25 cellular contexts compared by ENCODE assay signal in the genomic region with DNA sequence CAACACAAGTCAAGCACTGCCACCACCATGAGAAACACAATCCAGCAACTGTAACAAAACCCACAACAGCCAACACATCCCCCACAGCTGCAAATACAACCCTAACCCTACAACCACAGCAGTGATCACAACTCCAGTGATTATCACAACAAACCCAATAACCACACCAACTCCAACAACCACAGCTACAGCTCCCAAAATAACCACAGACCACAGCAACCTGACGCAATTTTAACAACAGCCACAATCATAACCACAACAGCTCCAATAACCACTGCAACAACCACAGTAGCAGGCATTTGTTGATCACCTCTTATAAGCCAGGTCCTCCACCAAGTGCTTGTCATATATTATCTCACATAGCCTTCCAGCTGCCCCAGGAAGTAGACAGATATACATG. TPM values are rescaled to one million over a fixed set of nuclear protein-coding genes. Genes with fewer than 3 reads are reported as not detected.
A peak's percentile ranks its signal among the peaks of the same experiment; 100 is the strongest.
DNase-seq lines count a peak whose midpoint lies in the region; ATAC-seq and TF ChIP-seq lines count a peak whose summit lies in the region.
"Had no signal": no experiment of that assay in that cellular context is flagged by ENCODE, and none has a peak within 500 bp of the region (broad histone marks: within the 10 kb centered on the region; RNA-seq: fewer than 3 reads in every experiment).

No MANE protein-coding gene starts in this region.

- H3K27me3 Mint-ChIP-seq in activated T-cell treated with anti-CD3 and anti-CD28 coated beads, Interleukin-2, amount 50 U/mL, for 24 hours, result peaks cover 37% of the 10 kb centered on the region
- peaks cover 45% of the 10 kb centered on the region for H3K27me3 Mint-ChIP-seq in activated T-cell treated with anti-CD3 and anti-CD28 coated beads, Interleukin-2, amount 50 U/mL, for 72 hours (ENCODE audit: low read depth)

- 30% methylated on average over 1 of the region's 1 CpG for WGBS in right lobe of liver (ENCODE audit: insufficient coverage, low coverage, low lambda C conversion rate, missing lambda C conversion rate)

- H3K4me1 Mint-ChIP-seq in activated T-cell treated with anti-CD3 and anti-CD28 coated beads, Interleukin-2, amount 50 U/mL, for 24 hours (ENCODE audit: low read depth), result peaks cover 5% of the 10 kb centered on the region
- H3K4me1 Mint-ChIP-seq in activated T-cell treated with anti-CD3 and anti-CD28 coated beads, Interleukin-2, amount 50 U/mL, for 72 hours (ENCODE audit: low read depth), result no peaks in the 10 kb centered on the region
- H3K4me1 Mint-ChIP-seq: CD4-positive, CD25-positive, alpha-beta regulatory T cell had no signal

- no peaks in the 10 kb centered on the region for H3K9me3 ChIP-seq in right lobe of liver

- no peak for TF ChIP-seq CTCF in NB4 (IDR thresholded peaks at IDR 0.05; ENCODE audit: low read depth, low read length)
- no peak for TF ChIP-seq CTCF in right lobe of liver (IDR thresholded peaks at IDR 0.05)

- H3K27ac ChIP-seq in right lobe of liver, result no peak overlapping the region
- H3K27ac ChIP-seq: HL-60 had no signal

- no peaks in the 10 kb centered on the region for H3K27me3 ChIP-seq in right lobe of liver

- H3K36me3 Mint-ChIP-seq in activated T-cell treated with anti-CD3 and anti-CD28 coated beads, Interleukin-2, amount 50 U/mL, for 24 hours (ENCODE audit: low read depth), result no peaks in the 10 kb centered on the region
- H3K36me3 Mint-ChIP-seq in activated T-cell treated with anti-CD3 and anti-CD28 coated beads, Interleukin-2, amount 50 U/mL, for 72 hours (ENCODE audit: insufficient read depth in 2 of 2), result peaks cover 0 to 6% of the 10 kb centered on the region in 2 donors
- H3K36me3 Mint-ChIP-seq: CD4-positive, CD25-positive, alpha-beta regulatory T cell had no signal

- H3K27ac Mint-ChIP-seq in activated T-cell treated with anti-CD3 and anti-CD28 coated beads, Interleukin-2, amount 50 U/mL, for 24 hours, result peak overlapping the region; percentile 2
- no peak overlapping the region for H3K27ac Mint-ChIP-seq in activated T-cell treated with anti-CD3 and anti-CD28 coated beads, Interleukin-2, amount 50 U/mL, for 72 hours
- H3K27ac Mint-ChIP-seq: CD4-positive, CD25-positive, alpha-beta regulatory T cell had no signal

- no peak overlapping the region for H3K4me3 ChIP-seq in Jurkat, Clone E6-1 (ENCODE audit: low read length)
- H3K4me3 ChIP-seq in NB4 (ENCODE audit: low read depth, low read length) (no peak overlapping the region), right lobe of liver (no peak overlapping the region)
- H3K4me3 ChIP-seq: HAP-1 had no signal

- H3K9me3 Mint-ChIP-seq in activated T-cell treated with anti-CD3 and anti-CD28 coated beads, Interleukin-2, amount 50 U/mL, for 24 hours, result no peaks in the 10 kb centered on the region
- peaks cover 4 to 9% of the 10 kb centered on the region in 2 donors for H3K9me3 Mint-ChIP-seq in activated T-cell treated with anti-CD3 and anti-CD28 coated beads, Interleukin-2, amount 50 U/mL, for 72 hours

- no peaks in the 10 kb centered on the region for H3K36me3 ChIP-seq in right lobe of liver
- H3K36me3 ChIP-seq: HAP-1 had no signal

- intact Hi-C loops in right lobe of liver (cut with DNase I), result no loop called here

- no peak for DNase-seq in activated T-cell treated with anti-CD3 and anti-CD28 coated beads, Interleukin-2, amount 50 U/mL, for 24 hours
- DNase-seq in activated T-cell treated with anti-CD3 and anti-CD28 coated beads, Interleukin-2, amount 50 U/mL, for 72 hours, result no peak
- DNase-seq in Jurkat, Clone E6-1 (ENCODE audit: low read depth, low spot score), result peak; percentile 45
- DNase-seq in NB4 (ENCODE audit: low read depth) (peak; percentile 43), myocyte (ENCODE audit: low read depth) (peak; percentile 10), dermis blood vessel endothelial cell (no peak), right lobe of liver (no peak)
- DNase-seq: CD4-positive, CD25-positive, alpha-beta regulatory T cell; EL; GF-D8; KG1; NCI-H1048; NCI-H1417 treated with DMSO at 0.1 percent for 48 hours; NCI-H187; NCI-H446; NCI-H526; PC-3; Right ventricle myocardium superior had no signal

- no peak overlapping the region for H3K4me3 Mint-ChIP-seq in activated T-cell treated with anti-CD3 and anti-CD28 coated beads, Interleukin-2, amount 50 U/mL, for 24 hours
- H3K4me3 Mint-ChIP-seq in activated T-cell treated with anti-CD3 and anti-CD28 coated beads, Interleukin-2, amount 50 U/mL, for 72 hours, result no peak overlapping the region
- H3K4me3 Mint-ChIP-seq: CD4-positive, CD25-positive, alpha-beta regulatory T cell had no signal

- ATAC-seq in activated T-cell treated with anti-CD3 and anti-CD28 coated beads, Interleukin-2, amount 50 U/mL, for 72 hours (replicated peaks in 1 of 2), result no peak
- ATAC-seq in HG02852 (IDR thresholded peaks at IDR 0.05; ENCODE audit: unreplicated experiment) (no peak), right lobe of liver (no peak)
- ATAC-seq: HepG2, PC-3 had no signal

- TF ChIP-seq POLR2A in NB4 (IDR thresholded peaks at IDR 0.05; ENCODE audit: extremely low read depth, insufficient read length) (no peak), right lobe of liver (IDR thresholded peaks at IDR 0.05) (no peak)

- H3K4me1 ChIP-seq in right lobe of liver, result no peaks in the 10 kb centered on the region
- H3K4me1 ChIP-seq: HAP-1 had no signal

RNA-seq across cellular contexts. Expression of a gene that starts 42.2 kb away (rescaled TPM):
- total RNA-seq in activated T-cell treated with anti-CD3 and anti-CD28 coated beads, Interleukin-2, amount 50 U/mL, for 72 hours, result not detected
- not detected for polyA plus RNA-seq in Jurkat, Clone E6-1 (2012; ENCODE audit: insufficient read depth, insufficient read length)
- not detected in 2 replicates for total RNA-seq in myocyte
- polyA plus RNA-seq in myocyte (2012), result not detected
- not detected in 2 replicates for total RNA-seq in dermis blood vessel endothelial cell
- not detected for total RNA-seq in right lobe of liver
- total RNA-seq: CD4-positive, CD25-positive, alpha-beta regulatory T cell; HT-29; PC-3; Right ventricle myocardium superior; RPMI7951 had no signal
- polyA plus RNA-seq: BJ; CD4-positive, CD25-positive, alpha-beta regulatory T cell had no signal

Comparison
In these comparisons a context has a peak if more than half of its experiments do, and no peak if none do; other contexts are left out.
1. DNase-seq: peak in Jurkat, Clone E6-1 (single experiment), NB4 (single experiment) and myocyte (single experiment); none in activated T-cell treated with anti-CD3 and anti-CD28 coated beads, Interleukin-2, amount 50 U/mL, for 24 hours (single experiment), activated T-cell treated with anti-CD3 and anti-CD28 coated beads, Interleukin-2, amount 50 U/mL, for 72 hours (0 of 2), dermis blood vessel endothelial cell (single experiment) and right lobe of liver (0 of 3).